ENCODE assay signal across 1 cellular context in the genomic region with DNA sequence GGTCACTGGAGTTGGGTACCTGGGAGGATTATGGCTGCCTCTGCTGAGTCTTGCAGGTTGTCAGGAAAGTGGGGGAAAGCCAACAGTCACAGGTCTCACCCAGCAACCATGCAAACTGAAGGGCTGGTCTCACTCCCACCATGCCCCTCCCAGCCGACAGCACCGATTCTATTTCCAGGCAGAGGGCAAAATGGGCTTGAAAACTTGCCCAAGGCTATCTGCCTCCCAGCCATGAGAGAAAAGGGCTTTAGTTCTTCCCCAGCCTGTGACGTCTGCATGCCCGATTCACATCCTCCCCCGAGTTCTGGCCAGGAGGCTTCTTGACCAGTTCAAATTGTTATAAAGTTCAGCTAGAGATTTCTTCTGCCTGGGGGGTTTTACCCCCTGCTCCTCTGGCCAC.
TF ChIP-seq lines count a peak whose summit lies in the region.

No MANE protein-coding gene starts in this region.

TF ChIP-seq in K562, 482 proteins besides CTCF, POLR2A, EP300 and RAD21:
- TF ChIP-seq, protein P1, sequence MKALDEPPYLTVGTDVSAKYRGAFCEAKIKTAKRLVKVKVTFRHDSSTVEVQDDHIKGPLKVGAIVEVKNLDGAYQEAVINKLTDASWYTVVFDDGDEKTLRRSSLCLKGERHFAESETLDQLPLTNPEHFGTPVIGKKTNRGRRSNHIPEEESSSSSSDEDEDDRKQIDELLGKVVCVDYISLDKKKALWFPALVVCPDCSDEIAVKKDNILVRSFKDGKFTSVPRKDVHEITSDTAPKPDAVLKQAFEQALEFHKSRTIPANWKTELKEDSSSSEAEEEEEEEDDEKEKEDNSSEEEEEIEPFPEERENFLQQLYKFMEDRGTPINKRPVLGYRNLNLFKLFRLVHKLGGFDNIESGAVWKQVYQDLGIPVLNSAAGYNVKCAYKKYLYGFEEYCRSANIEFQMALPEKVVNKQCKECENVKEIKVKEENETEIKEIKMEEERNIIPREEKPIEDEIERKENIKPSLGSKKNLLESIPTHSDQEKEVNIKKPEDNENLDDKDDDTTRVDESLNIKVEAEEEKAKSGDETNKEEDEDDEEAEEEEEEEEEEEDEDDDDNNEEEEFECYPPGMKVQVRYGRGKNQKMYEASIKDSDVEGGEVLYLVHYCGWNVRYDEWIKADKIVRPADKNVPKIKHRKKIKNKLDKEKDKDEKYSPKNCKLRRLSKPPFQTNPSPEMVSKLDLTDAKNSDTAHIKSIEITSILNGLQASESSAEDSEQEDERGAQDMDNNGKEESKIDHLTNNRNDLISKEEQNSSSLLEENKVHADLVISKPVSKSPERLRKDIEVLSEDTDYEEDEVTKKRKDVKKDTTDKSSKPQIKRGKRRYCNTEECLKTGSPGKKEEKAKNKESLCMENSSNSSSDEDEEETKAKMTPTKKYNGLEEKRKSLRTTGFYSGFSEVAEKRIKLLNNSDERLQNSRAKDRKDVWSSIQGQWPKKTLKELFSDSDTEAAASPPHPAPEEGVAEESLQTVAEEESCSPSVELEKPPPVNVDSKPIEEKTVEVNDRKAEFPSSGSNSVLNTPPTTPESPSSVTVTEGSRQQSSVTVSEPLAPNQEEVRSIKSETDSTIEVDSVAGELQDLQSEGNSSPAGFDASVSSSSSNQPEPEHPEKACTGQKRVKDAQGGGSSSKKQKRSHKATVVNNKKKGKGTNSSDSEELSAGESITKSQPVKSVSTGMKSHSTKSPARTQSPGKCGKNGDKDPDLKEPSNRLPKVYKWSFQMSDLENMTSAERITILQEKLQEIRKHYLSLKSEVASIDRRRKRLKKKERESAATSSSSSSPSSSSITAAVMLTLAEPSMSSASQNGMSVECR (CRISPR knock-in tag; IDR thresholded peaks at IDR 0.05), result no peak
- TF ChIP-seq ZNF445 (CRISPR knock-in tag; IDR thresholded peaks at IDR 0.05; ENCODE audit: low read depth) (no peak), NBN (IDR thresholded peaks at IDR 0.05; ENCODE audit: low read depth) (no peak), MCM2 (IDR thresholded peaks at IDR 0.05; ENCODE audit: low read depth) (no peak), ZFP36 (IDR thresholded peaks at IDR 0.05; ENCODE audit: low read depth, low read length, partially characterized antibody) (peak; percentile 90), DDX20 (tag; IDR thresholded peaks at IDR 0.05; ENCODE audit: low read depth) (no peak), IRF2 (CRISPR knock-in tag; IDR thresholded peaks at IDR 0.05) (no peak)
- TF ChIP-seq, protein P2, sequence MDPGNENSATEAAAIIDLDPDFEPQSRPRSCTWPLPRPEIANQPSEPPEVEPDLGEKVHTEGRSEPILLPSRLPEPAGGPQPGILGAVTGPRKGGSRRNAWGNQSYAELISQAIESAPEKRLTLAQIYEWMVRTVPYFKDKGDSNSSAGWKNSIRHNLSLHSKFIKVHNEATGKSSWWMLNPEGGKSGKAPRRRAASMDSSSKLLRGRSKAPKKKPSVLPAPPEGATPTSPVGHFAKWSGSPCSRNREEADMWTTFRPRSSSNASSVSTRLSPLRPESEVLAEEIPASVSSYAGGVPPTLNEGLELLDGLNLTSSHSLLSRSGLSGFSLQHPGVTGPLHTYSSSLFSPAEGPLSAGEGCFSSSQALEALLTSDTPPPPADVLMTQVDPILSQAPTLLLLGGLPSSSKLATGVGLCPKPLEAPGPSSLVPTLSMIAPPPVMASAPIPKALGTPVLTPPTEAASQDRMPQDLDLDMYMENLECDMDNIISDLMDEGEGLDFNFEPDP (CRISPR knock-in tag; IDR thresholded peaks at IDR 0.05), result no peak
